ENCODE assay signal across 9 cellular contexts in genomic region chr7:34596887-34597286, GRCh38.
DNase-seq lines count a peak whose midpoint lies in the region; ATAC-seq and TF ChIP-seq lines count a peak whose summit lies in the region.
"Had no signal": no experiment of that assay in that cellular context is flagged by ENCODE, and none has a peak within 500 bp of the region (broad histone marks: within the 10 kb centered on the region; RNA-seq: fewer than 3 reads in every experiment).

No MANE protein-coding gene starts in this region.

- no peaks in the 10 kb centered on the region for H3K36me3 Mint-ChIP-seq in T-cell
- no peaks in the 10 kb centered on the region for H3K36me3 Mint-ChIP-seq in activated T-cell treated with anti-CD3 and anti-CD28 coated beads, Interleukin-2, amount 50 U/mL, for 24 hours (ENCODE audit: low read depth)

- TF ChIP-seq RAD21 in liver (IDR thresholded peaks at IDR 0.05) = peak; percentile 20 to 22

- H3K4me1 Mint-ChIP-seq in T-cell = no peaks in the 10 kb centered on the region
- H3K4me1 Mint-ChIP-seq in activated T-cell treated with anti-CD3 and anti-CD28 coated beads, Interleukin-2, amount 50 U/mL, for 24 hours (ENCODE audit: low read depth) = no peaks in the 10 kb centered on the region

- H3K27me3 ChIP-seq in HL-60 (ENCODE audit: insufficient read depth, poor library complexity, severe bottlenecking) (no peaks in the 10 kb centered on the region), liver (ENCODE audit: control insufficient read depth in 4 of 4, insufficient read depth in 4 of 4, low read length in 3 of 4) (no peaks in the 10 kb centered on the region)
- H3K27me3 ChIP-seq: upper lobe of left lung had no signal

- no peak overlapping the region for H3K27ac Mint-ChIP-seq in T-cell
- no peak overlapping the region for H3K27ac Mint-ChIP-seq in activated T-cell treated with anti-CD3 and anti-CD28 coated beads, Interleukin-2, amount 50 U/mL, for 24 hours

- POLR2A ChIA-PET in T-cell (lab: Charles Lee) = no interaction called here

- H3K4me1 ChIP-seq in liver (ENCODE audit: control insufficient read depth in 4 of 4, insufficient read depth in 4 of 4, low read length in 3 of 4) = no peaks in the 10 kb centered on the region
- H3K4me1 ChIP-seq: upper lobe of left lung had no signal

- peak; percentile 36 for DNase-seq in NCI-H1092 treated with DMSO at 0.1 percent for 48 hours (lab: John Stamatoyannopoulos, UW)
- no peak for DNase-seq in NCI-H1092 (lab: John Stamatoyannopoulos, UW)
- DNase-seq in HL-60 (ENCODE audit: low read depth in 1 of 2, low spot score in 1 of 2) = no peak
- DNase-seq in SW480 (ENCODE audit: low spot score) = peak; percentile 26
- DNase-seq in T-cell = no peak
- DNase-seq in activated T-cell treated with anti-CD3 and anti-CD28 coated beads, Interleukin-2, amount 50 U/mL, for 24 hours = no peak
- DNase-seq in GM19238 (ENCODE audit: insufficient read length, low spot score) = no peak
- DNase-seq: upper lobe of left lung had no signal

- H3K9me3 Mint-ChIP-seq in T-cell = peaks cover 0 to 5% (median 2%) of the 10 kb centered on the region in 3 donors
- H3K9me3 Mint-ChIP-seq in activated T-cell treated with anti-CD3 and anti-CD28 coated beads, Interleukin-2, amount 50 U/mL, for 24 hours = peaks cover 3% of the 10 kb centered on the region

- H3K36me3 ChIP-seq in liver (ENCODE audit: control insufficient read depth in 4 of 4, insufficient read depth in 3 of 4, low read depth in 1 of 4, low read length in 3 of 4) = no peaks in the 10 kb centered on the region
- H3K36me3 ChIP-seq: upper lobe of left lung had no signal

- no peak overlapping the region for H3K27ac ChIP-seq in HL-60 (replicated peaks)
- H3K27ac ChIP-seq in liver (ENCODE audit: low read depth in 1 of 2, low read length in 2 of 2) = no peak overlapping the region
- H3K27ac ChIP-seq: upper lobe of left lung had no signal

- H3K4me3 ChIP-seq in HL-60 (replicated peaks; ENCODE audit: insufficient read depth, low read length) (no peak overlapping the region), liver (ENCODE audit: low read depth in 1 of 3, low read length in 3 of 3) (no peak overlapping the region)
- H3K4me3 ChIP-seq: upper lobe of left lung had no signal

- no peaks in the 10 kb centered on the region for H3K27me3 Mint-ChIP-seq in T-cell
- no peaks in the 10 kb centered on the region for H3K27me3 Mint-ChIP-seq in activated T-cell treated with anti-CD3 and anti-CD28 coated beads, Interleukin-2, amount 50 U/mL, for 24 hours

- TF ChIP-seq CTCF in HL-60 (IDR thresholded peaks at IDR 0.05; ENCODE audit: insufficient read depth, low read length) (peak; percentile 56), liver (IDR thresholded peaks at IDR 0.05; ENCODE audit: low read depth, low read length, missing input control) (peak; percentile 3)

- CTCF ChIA-PET in T-cell (lab: Charles Lee) = no interaction called here

- no peak for ATAC-seq in T-cell (replicated peaks in 1 of 4)

- no peaks in the 10 kb centered on the region for H3K9me3 ChIP-seq in liver (ENCODE audit: control insufficient read depth in 4 of 4, low read length in 3 of 4)

- 85% methylated on average over 2 of the region's 2 CpGs for WGBS in liver

- no peak overlapping the region for H3K9ac ChIP-seq in liver (ENCODE audit: low read depth in 1 of 2, low read length in 2 of 2)

- no peak overlapping the region for H3K4me3 Mint-ChIP-seq in T-cell
- H3K4me3 Mint-ChIP-seq in activated T-cell treated with anti-CD3 and anti-CD28 coated beads, Interleukin-2, amount 50 U/mL, for 24 hours = no peak overlapping the region

TF ChIP-seq in liver, 16 proteins besides CTCF, POLR2A, EP300 and RAD21:
- TF ChIP-seq ZBTB33 (IDR thresholded peaks at IDR 0.05) = no peak
- no peak for TF ChIP-seq FOXA1 (IDR thresholded peaks at IDR 0.05)
- TF ChIP-seq SP1 (IDR thresholded peaks at IDR 0.05) = no peak
- no peak for TF ChIP-seq YY1 (IDR thresholded peaks at IDR 0.05)
- TF ChIP-seq REST (IDR thresholded peaks at IDR 0.05) = no peak
- TF ChIP-seq HNF4A (conservative IDR thresholded peaks at IDR 0.05) = no peak
- TF ChIP-seq NR2F2 (IDR thresholded peaks at IDR 0.05) = no peak
- no peak for TF ChIP-seq EGR1 (IDR thresholded peaks at IDR 0.05; ENCODE audit: low read depth in 2 of 2)

Comparison
In these comparisons a context has a peak if more than half of its experiments do, and no peak if none do; other contexts are left out.
1. DNase-seq: peak in NCI-H1092 treated with DMSO at 0.1 percent for 48 hours (single experiment) and SW480 (single experiment); none in NCI-H1092 (single experiment), HL-60 (0 of 2), T-cell (0 of 34), activated T-cell treated with anti-CD3 and anti-CD28 coated beads, Interleukin-2, amount 50 U/mL, for 24 hours (single experiment) and GM19238 (single experiment).